ENCODE assay signal across 9 cellular contexts in the genomic region with DNA sequence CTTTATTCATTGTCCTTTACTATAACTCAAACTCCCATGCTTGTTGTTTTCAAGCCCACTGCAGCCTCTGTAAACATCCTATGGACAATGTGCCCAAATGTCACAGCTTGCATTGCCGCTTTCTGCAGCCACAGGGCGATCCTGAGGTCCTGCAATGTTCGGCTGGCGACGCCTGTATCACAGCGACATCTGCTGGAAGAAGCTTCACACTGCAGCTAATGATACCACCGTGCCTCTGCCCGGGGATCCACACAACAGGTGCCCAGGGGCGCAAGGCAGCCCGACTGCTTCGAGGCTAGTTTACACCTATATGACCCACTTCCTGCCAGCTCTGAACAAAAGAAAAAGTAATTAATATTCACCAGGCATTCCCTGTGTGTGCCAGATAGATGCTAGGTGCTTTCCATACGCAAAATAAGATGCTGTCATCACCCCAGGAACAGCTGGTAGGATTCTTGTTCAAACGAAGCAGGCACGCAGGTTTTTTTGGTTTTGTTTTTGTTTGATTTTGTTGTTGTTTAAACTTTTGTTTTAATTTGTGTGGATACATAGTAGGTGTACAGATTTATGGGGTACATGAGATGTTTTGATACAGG.
DNase-seq lines count a peak whose midpoint lies in the region; ATAC-seq and TF ChIP-seq lines count a peak whose summit lies in the region.
"Had no signal": no experiment of that assay in that cellular context is flagged by ENCODE, and none has a peak within 500 bp of the region (broad histone marks: within the 10 kb centered on the region; RNA-seq: fewer than 3 reads in every experiment).

No MANE protein-coding gene starts in this region.

- H3K4me1 Mint-ChIP-seq in Caco-2 (ENCODE audit: low read depth, unreplicated experiment) (no peaks in the 10 kb centered on the region), endothelial cell (ENCODE audit: unreplicated experiment) (no peaks in the 10 kb centered on the region)
- no peaks in the 10 kb centered on the region for H3K4me1 Mint-ChIP-seq in activated CD8-positive, alpha-beta T cell treated with anti-CD3 and anti-CD28 coated beads for 36 hours (ENCODE audit: low read depth)
- H3K4me1 Mint-ChIP-seq in stimulated activated effector memory CD8-positive, alpha-beta T cell treated with anti-CD3 and anti-CD28 coated beads, Interleukin-12 subunit alpha, Interleukin-12 subunit beta, amount 100 ng/mL, for 72 hours: no peaks in the 10 kb centered on the region

- H3K4me1 ChIP-seq in Caco-2: no peaks in the 10 kb centered on the region

- intact Hi-C loops in Caco-2 (cut with micrococcal nuclease; ENCODE audit: unreplicated experiment): loop anchor here (1.0 to 5.0 kb wide), 3 partner anchors 69 to 446 kb away; no protein-coding TSS in a partner anchor
- intact Hi-C loops in activated CD8-positive, alpha-beta T cell treated with anti-CD3 and anti-CD28 coated beads for 36 hours (cut with micrococcal nuclease): no loop called here

- H3K27me3 ChIP-seq in Caco-2 (replicated peaks; ENCODE audit: control insufficient read depth, insufficient read depth, low read length): no peaks in the 10 kb centered on the region

- H3K4me3 ChIP-seq in Caco-2 (ENCODE audit: low read depth, low read length): no peak overlapping the region

- ATAC-seq in GM19397 (IDR thresholded peaks at IDR 0.05; ENCODE audit: unreplicated experiment) (peak; percentile 98), HG03442 (IDR thresholded peaks at IDR 0.05; ENCODE audit: unreplicated experiment) (peak; percentile 98)
- peak; percentile 86 for ATAC-seq in activated CD8-positive, alpha-beta T cell treated with anti-CD3 and anti-CD28 coated beads for 36 hours
- peak; percentile 63 for ATAC-seq in stimulated activated effector memory CD8-positive, alpha-beta T cell treated with anti-CD3 and anti-CD28 coated beads, Interleukin-12 subunit alpha, Interleukin-12 subunit beta, amount 100 ng/mL, for 72 hours

- no TSS peak for BruUV-seq in Caco-2 (replicated peaks; lab: Mats Ljungman, UMichigan)

- H3K9me3 Mint-ChIP-seq in Caco-2 (ENCODE audit: unreplicated experiment) (no peaks in the 10 kb centered on the region), endothelial cell (ENCODE audit: unreplicated experiment) (no peaks in the 10 kb centered on the region)
- H3K9me3 Mint-ChIP-seq in activated CD8-positive, alpha-beta T cell treated with anti-CD3 and anti-CD28 coated beads for 36 hours: no peaks in the 10 kb centered on the region
- H3K9me3 Mint-ChIP-seq in stimulated activated effector memory CD8-positive, alpha-beta T cell treated with anti-CD3 and anti-CD28 coated beads, Interleukin-12 subunit alpha, Interleukin-12 subunit beta, amount 100 ng/mL, for 72 hours: no peaks in the 10 kb centered on the region
- H3K9me3 Mint-ChIP-seq: dendritic cell treated with granulocyte-macrophage colony-stimulating factor and Interleukin-4, amounts not matched to agents 40 ng/mL and 50 ng/mL, for 4 days had no signal

- CTCF ChIA-PET in Caco-2 (lab: Charles Lee): interaction anchor here (0.8 to 1.3 kb wide), 11 partner anchors 9 to 902 kb away, joined by 3 to 13 read pairs (median 4); no protein-coding TSS in a partner anchor
- CTCF ChIA-PET in activated CD8-positive, alpha-beta T cell treated with anti-CD3 and anti-CD28 coated beads for 36 hours (lab: Charles Lee): interaction anchor here (0.6 to 2.1 kb wide), 28 partner anchors 9 to 1060 kb away, joined by 3 to 14 read pairs (median 4); no protein-coding TSS in a partner anchor

- H3K36me3 Mint-ChIP-seq in Caco-2 (ENCODE audit: insufficient read depth, unreplicated experiment) (no peaks in the 10 kb centered on the region), endothelial cell (ENCODE audit: low read depth, unreplicated experiment) (no peaks in the 10 kb centered on the region)
- H3K36me3 Mint-ChIP-seq in activated CD8-positive, alpha-beta T cell treated with anti-CD3 and anti-CD28 coated beads for 36 hours (ENCODE audit: low read depth): no peaks in the 10 kb centered on the region
- no peaks in the 10 kb centered on the region for H3K36me3 Mint-ChIP-seq in stimulated activated effector memory CD8-positive, alpha-beta T cell treated with anti-CD3 and anti-CD28 coated beads, Interleukin-12 subunit alpha, Interleukin-12 subunit beta, amount 100 ng/mL, for 72 hours

- no peaks in the 10 kb centered on the region for H3K36me3 ChIP-seq in Caco-2 (ENCODE audit: control insufficient read depth, insufficient read depth, low read length)

- TF ChIP-seq CTCF in Caco-2 (IDR thresholded peaks at IDR 0.05; ENCODE audit: insufficient read depth in 1 of 2, low read depth in 1 of 2, low read length in 1 of 2, severe bottlenecking in 1 of 2, unreplicated experiment in 1 of 2): peak; percentile 95
- peak; percentile 99 for TF ChIP-seq CTCF in activated CD8-positive, alpha-beta T cell treated with anti-CD3 and anti-CD28 coated beads for 36 hours (IDR thresholded peaks at IDR 0.05)
- peak; percentile 96 for TF ChIP-seq CTCF in endothelial cell (IDR thresholded peaks at IDR 0.05; ENCODE audit: unreplicated experiment)

- H3K27ac Mint-ChIP-seq in Caco-2 (ENCODE audit: unreplicated experiment): no peak overlapping the region
- H3K27ac Mint-ChIP-seq in activated CD8-positive, alpha-beta T cell treated with anti-CD3 and anti-CD28 coated beads for 36 hours: no peak overlapping the region
- H3K27ac Mint-ChIP-seq in endothelial cell (ENCODE audit: unreplicated experiment): no peak overlapping the region
- no peak overlapping the region for H3K27ac Mint-ChIP-seq in stimulated activated effector memory CD8-positive, alpha-beta T cell treated with anti-CD3 and anti-CD28 coated beads, Interleukin-12 subunit alpha, Interleukin-12 subunit beta, amount 100 ng/mL, for 72 hours
- H3K27ac Mint-ChIP-seq: dendritic cell treated with granulocyte-macrophage colony-stimulating factor and Interleukin-4, amounts not matched to agents 40 ng/mL and 50 ng/mL, for 4 days had no signal

- POLR2A ChIA-PET in Caco-2 (lab: Charles Lee): interaction anchor here (0.6 kb wide), 1 partner anchor 362 kb away, joined by 3 read pairs; no protein-coding TSS in a partner anchor
- POLR2A ChIA-PET in activated CD8-positive, alpha-beta T cell treated with anti-CD3 and anti-CD28 coated beads for 36 hours (lab: Charles Lee): no interaction called here

- no peaks in the 10 kb centered on the region for H3K9me3 ChIP-seq in Caco-2

- DNase-seq in Caco-2 (peak; percentile 66 to 78), NCI-H774 (lab: John Stamatoyannopoulos, UW) (peak; percentile 29), endothelial cell (ENCODE audit: low spot score) (peak; percentile 81), mucosa of gallbladder (ENCODE audit: low spot score) (peak; percentile 73)
- DNase-seq in activated CD8-positive, alpha-beta T cell treated with anti-CD3 and anti-CD28 coated beads for 36 hours: peak; percentile 72
- peak; percentile 41 to 76 for DNase-seq in stimulated activated effector memory CD8-positive, alpha-beta T cell treated with anti-CD3 and anti-CD28 coated beads, Interleukin-12 subunit alpha, Interleukin-12 subunit beta, amount 100 ng/mL, for 72 hours (ENCODE audit: low spot score in 2 of 2)

- H3K4me3 Mint-ChIP-seq in Caco-2 (ENCODE audit: unreplicated experiment) (no peak overlapping the region), endothelial cell (ENCODE audit: unreplicated experiment) (no peak overlapping the region)
- no peak overlapping the region for H3K4me3 Mint-ChIP-seq in activated CD8-positive, alpha-beta T cell treated with anti-CD3 and anti-CD28 coated beads for 36 hours
- H3K4me3 Mint-ChIP-seq in stimulated activated effector memory CD8-positive, alpha-beta T cell treated with anti-CD3 and anti-CD28 coated beads, Interleukin-12 subunit alpha, Interleukin-12 subunit beta, amount 100 ng/mL, for 72 hours: no peak overlapping the region
- H3K4me3 Mint-ChIP-seq: dendritic cell treated with granulocyte-macrophage colony-stimulating factor and Interleukin-4, amounts not matched to agents 40 ng/mL and 50 ng/mL, for 4 days had no signal

- H3K27me3 Mint-ChIP-seq in Caco-2 (ENCODE audit: insufficient read depth, unreplicated experiment) (peaks cover 13% of the 10 kb centered on the region), endothelial cell (ENCODE audit: unreplicated experiment) (no peaks in the 10 kb centered on the region)
- no peaks in the 10 kb centered on the region for H3K27me3 Mint-ChIP-seq in activated CD8-positive, alpha-beta T cell treated with anti-CD3 and anti-CD28 coated beads for 36 hours
- H3K27me3 Mint-ChIP-seq: dendritic cell treated with granulocyte-macrophage colony-stimulating factor and Interleukin-4, amounts not matched to agents 40 ng/mL and 50 ng/mL, for 4 days had no signal

Comparison
In these comparisons a context has a peak if more than half of its experiments do, and no peak if none do; other contexts are left out.
1. DNase-seq: peak in every context shown above with its lines; median percentile 81 in endothelial cell; 73 in mucosa of gallbladder; 72 in Caco-2; 72 in activated CD8-positive, alpha-beta T cell treated with anti-CD3 and anti-CD28 coated beads for 36 hours; 58 in stimulated activated effector memory CD8-positive, alpha-beta T cell treated with anti-CD3 and anti-CD28 coated beads, Interleukin-12 subunit alpha, Interleukin-12 subunit beta, amount 100 ng/mL, for 72 hours; 29 in NCI-H774.